In the genomic region with DNA sequence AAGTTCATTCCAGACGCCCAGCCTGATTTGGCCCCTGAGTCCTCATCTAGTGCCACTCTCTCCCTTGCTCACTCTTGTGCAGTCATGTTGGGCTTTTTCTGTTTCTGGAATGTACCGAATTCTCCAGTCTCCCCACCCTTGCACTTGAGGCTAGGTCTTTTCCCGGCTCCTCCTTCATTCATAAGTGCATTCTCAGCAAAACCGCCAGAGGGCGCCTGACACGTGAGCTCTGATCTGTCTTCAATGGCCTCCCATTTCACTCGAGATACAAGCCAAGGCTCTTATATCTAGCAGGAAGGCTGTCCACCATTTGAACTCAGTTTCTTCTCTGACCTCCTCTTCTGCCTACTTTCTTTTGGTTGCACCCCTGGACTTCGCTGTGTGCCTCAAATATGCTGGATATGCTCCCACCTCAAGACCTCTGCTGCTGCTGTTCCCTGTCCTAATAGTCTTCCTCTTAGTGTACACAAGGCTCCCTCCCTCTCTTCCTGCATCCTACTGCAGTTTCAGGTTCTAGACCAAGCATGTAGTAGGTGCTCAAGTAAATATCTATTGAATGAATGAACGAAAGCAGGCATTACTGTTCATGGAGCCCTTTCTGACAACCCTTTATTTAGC, we compare ENCODE assay signal across 1 cellular context.
TF ChIP-seq lines count a peak whose summit lies in the region.

No MANE protein-coding gene starts in this region.

TF ChIP-seq in SK-N-SH treated with all-trans-retinoic acid at 6 μM for 48 hours, 23 proteins besides CTCF, POLR2A, EP300 and RAD21 (continued from another document):
- TF ChIP-seq, protein P1, sequence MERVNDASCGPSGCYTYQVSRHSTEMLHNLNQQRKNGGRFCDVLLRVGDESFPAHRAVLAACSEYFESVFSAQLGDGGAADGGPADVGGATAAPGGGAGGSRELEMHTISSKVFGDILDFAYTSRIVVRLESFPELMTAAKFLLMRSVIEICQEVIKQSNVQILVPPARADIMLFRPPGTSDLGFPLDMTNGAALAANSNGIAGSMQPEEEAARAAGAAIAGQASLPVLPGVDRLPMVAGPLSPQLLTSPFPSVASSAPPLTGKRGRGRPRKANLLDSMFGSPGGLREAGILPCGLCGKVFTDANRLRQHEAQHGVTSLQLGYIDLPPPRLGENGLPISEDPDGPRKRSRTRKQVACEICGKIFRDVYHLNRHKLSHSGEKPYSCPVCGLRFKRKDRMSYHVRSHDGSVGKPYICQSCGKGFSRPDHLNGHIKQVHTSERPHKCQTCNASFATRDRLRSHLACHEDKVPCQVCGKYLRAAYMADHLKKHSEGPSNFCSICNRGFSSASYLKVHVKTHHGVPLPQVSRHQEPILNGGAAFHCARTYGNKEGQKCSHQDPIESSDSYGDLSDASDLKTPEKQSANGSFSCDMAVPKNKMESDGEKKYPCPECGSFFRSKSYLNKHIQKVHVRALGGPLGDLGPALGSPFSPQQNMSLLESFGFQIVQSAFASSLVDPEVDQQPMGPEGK (CRISPR knock-in tag; IDR thresholded peaks at IDR 0.05; ENCODE audit: borderline replicate concordance): no peak
- no peak for TF ChIP-seq GLIS3 (CRISPR knock-in tag; IDR thresholded peaks at IDR 0.05)
- TF ChIP-seq, protein P2, sequence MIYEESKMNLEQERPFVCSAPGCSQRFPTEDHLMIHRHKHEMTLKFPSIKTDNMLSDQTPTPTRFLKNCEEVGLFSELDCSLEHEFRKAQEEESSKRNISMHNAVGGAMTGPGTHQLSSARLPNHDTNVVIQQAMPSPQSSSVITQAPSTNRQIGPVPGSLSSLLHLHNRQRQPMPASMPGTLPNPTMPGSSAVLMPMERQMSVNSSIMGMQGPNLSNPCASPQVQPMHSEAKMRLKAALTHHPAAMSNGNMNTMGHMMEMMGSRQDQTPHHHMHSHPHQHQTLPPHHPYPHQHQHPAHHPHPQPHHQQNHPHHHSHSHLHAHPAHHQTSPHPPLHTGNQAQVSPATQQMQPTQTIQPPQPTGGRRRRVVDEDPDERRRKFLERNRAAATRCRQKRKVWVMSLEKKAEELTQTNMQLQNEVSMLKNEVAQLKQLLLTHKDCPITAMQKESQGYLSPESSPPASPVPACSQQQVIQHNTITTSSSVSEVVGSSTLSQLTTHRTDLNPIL (CRISPR knock-in tag; IDR thresholded peaks at IDR 0.05; ENCODE audit: low read depth): no peak
- no peak for TF ChIP-seq ZNF70 (CRISPR knock-in tag; IDR thresholded peaks at IDR 0.05)
- no peak for TF ChIP-seq OSR1 (CRISPR knock-in tag; IDR thresholded peaks at IDR 0.05)
- no peak for TF ChIP-seq TCF4 (CRISPR knock-in tag; IDR thresholded peaks at IDR 0.05; ENCODE audit: borderline replicate concordance)
- no peak for TF ChIP-seq BACH2 (CRISPR knock-in tag; IDR thresholded peaks at IDR 0.05; ENCODE audit: borderline replicate concordance)
- no peak for TF ChIP-seq TOX (CRISPR knock-in tag; IDR thresholded peaks at IDR 0.05; ENCODE audit: borderline replicate concordance)
- no peak for TF ChIP-seq ZNF8 (CRISPR knock-in tag; IDR thresholded peaks at IDR 0.05)
- no peak for TF ChIP-seq SNAI2 (CRISPR knock-in tag; IDR thresholded peaks at IDR 0.05)
- no peak for TF ChIP-seq ARNTL (CRISPR knock-in tag; IDR thresholded peaks at IDR 0.05; ENCODE audit: borderline replicate concordance, low read depth)
- TF ChIP-seq CSDC2 (CRISPR knock-in tag; IDR thresholded peaks at IDR 0.05): no peak
- no peak for TF ChIP-seq ESRRG (CRISPR knock-in tag; IDR thresholded peaks at IDR 0.05)
- TF ChIP-seq, protein P3, sequence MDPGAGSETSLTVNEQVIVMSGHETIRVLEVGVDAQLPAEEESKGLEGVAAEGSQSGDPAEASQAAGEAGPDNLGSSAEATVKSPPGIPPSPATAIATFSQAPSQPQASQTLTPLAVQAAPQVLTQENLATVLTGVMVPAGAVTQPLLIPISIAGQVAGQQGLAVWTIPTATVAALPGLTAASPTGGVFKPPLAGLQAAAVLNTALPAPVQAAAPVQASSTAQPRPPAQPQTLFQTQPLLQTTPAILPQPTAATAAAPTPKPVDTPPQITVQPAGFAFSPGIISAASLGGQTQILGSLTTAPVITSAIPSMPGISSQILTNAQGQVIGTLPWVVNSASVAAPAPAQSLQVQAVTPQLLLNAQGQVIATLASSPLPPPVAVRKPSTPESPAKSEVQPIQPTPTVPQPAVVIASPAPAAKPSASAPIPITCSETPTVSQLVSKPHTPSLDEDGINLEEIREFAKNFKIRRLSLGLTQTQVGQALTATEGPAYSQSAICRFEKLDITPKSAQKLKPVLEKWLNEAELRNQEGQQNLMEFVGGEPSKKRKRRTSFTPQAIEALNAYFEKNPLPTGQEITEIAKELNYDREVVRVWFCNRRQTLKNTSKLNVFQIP (CRISPR knock-in tag; IDR thresholded peaks at IDR 0.05; ENCODE audit: borderline replicate concordance, low read depth): no peak
- no peak for TF ChIP-seq RARB (CRISPR knock-in tag; IDR thresholded peaks at IDR 0.05)
TF ChIP-seq in SK-N-SH treated with all-trans-retinoic acid at 6 μM for 48 hours: peak in this region for 0.
